Comparison of ENCODE assay signal across 1 cellular context in the genomic region with DNA sequence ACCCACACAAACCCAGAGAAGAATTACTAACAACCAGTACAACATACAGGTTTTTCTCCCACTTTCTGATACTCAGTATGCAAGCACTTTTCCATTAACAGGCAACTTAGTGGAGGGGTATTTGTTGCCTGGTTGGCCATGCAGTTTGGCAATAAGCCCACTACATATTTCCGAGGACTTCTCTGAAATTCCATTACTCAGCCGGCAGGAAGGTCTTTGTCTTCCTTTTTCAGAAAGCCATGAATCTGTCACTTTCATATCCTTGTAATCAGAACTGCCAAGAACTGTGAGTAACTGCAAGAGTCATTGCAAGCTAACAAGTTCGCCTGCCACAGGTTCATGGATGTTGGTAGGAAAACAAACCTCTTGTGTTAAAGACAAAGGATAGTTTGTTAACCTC.
TF ChIP-seq lines count a peak whose summit lies in the region.

No MANE protein-coding gene starts in this region.

TF ChIP-seq in IMR-90, 13 proteins besides CTCF, POLR2A, EP300 and RAD21 (continued from another document):
- TF ChIP-seq BHLHE40 (IDR thresholded peaks at IDR 0.05; ENCODE audit: low read depth, low read length) (no peak), FOS (IDR thresholded peaks at IDR 0.05; ENCODE audit: low read depth, low read length) (no peak), NFE2L2 (IDR thresholded peaks at IDR 0.05; ENCODE audit: low read depth, low read length) (no peak)
